ENCODE assay signal across 18 cellular contexts in genomic region chr13:25988655-25989054, GRCh38.
DNase-seq lines count a peak whose midpoint lies in the region; ATAC-seq and TF ChIP-seq lines count a peak whose summit lies in the region.
"Had no signal": no experiment of that assay in that cellular context is flagged by ENCODE, and none has a peak within 500 bp of the region (broad histone marks: within the 10 kb centered on the region; RNA-seq: fewer than 3 reads in every experiment).

No MANE protein-coding gene starts in this region.

- no peak overlapping the region for H3K27ac ChIP-seq in right atrium auricular region
- H3K27ac ChIP-seq in CD4-positive, alpha-beta memory T cell (ENCODE audit: low read depth, low read length) = no peak overlapping the region
- H3K27ac ChIP-seq: SJSA1 had no signal

- POLR2A ChIA-PET in CD4-positive, alpha-beta memory T cell (lab: Charles Lee; ENCODE audit: partially characterized antibody) = no interaction called here

- ATAC-seq in natural killer cell treated with Interleukin-12 subunit alpha and Interleukin-12 subunit beta and Interleukin-15 and Interleukin-18, amount 100 ng/mL, for 72 hours = no peak

- no peak overlapping the region for H3K4me3 Mint-ChIP-seq in osteocyte (ENCODE audit: unreplicated experiment)
- H3K4me3 Mint-ChIP-seq in CD4-positive, alpha-beta memory T cell = no peak overlapping the region
- H3K4me3 Mint-ChIP-seq in natural killer cell treated with Interleukin-12 subunit alpha and Interleukin-12 subunit beta and Interleukin-15 and Interleukin-18, amount 100 ng/mL, for 72 hours = no peak overlapping the region
- H3K4me3 Mint-ChIP-seq: CD14-positive monocyte had no signal

- H3K9me3 ChIP-seq in adipocyte (ENCODE audit: control insufficient read depth, low read length) (peaks cover under 1% of the 10 kb centered on the region), right atrium auricular region (peaks cover 0 to 2% of the 10 kb centered on the region in 2 donors)
- H3K9me3 ChIP-seq in CD4-positive, alpha-beta memory T cell (ENCODE audit: control insufficient read depth in 1 of 2, low read length in 2 of 2) = no peaks in the 10 kb centered on the region
- H3K9me3 ChIP-seq: Caco-2, HAP-1, SJSA1 had no signal

- no peak overlapping the region for H3K9ac ChIP-seq in adipocyte (ENCODE audit: low read length)

- no peaks in the 10 kb centered on the region for H3K4me1 ChIP-seq in adipocyte (ENCODE audit: control insufficient read depth, insufficient read depth, low read length)
- H3K4me1 ChIP-seq in right atrium auricular region = no peaks in the 10 kb centered on the region
- H3K4me1 ChIP-seq in CD4-positive, alpha-beta memory T cell (ENCODE audit: insufficient read depth, low read length) = no peaks in the 10 kb centered on the region
- H3K4me1 ChIP-seq: HAP-1 had no signal

- H3K4me3 ChIP-seq in adipocyte (ENCODE audit: low read length) (no peak overlapping the region), right atrium auricular region (no peak overlapping the region)
- H3K4me3 ChIP-seq in CD4-positive, alpha-beta memory T cell (ENCODE audit: low read length in 2 of 2) = no peak overlapping the region
- H3K4me3 ChIP-seq: HAP-1, SJSA1 had no signal

- intact Hi-C loops in CD4-positive, alpha-beta memory T cell (cut with micrococcal nuclease) = no loop called here

- CTCF ChIA-PET in CD4-positive, alpha-beta memory T cell (lab: Charles Lee; ENCODE audit: partially characterized antibody) = no interaction called here

- no peaks in the 10 kb centered on the region for H3K27me3 Mint-ChIP-seq in osteocyte (ENCODE audit: unreplicated experiment)
- no peaks in the 10 kb centered on the region for H3K27me3 Mint-ChIP-seq in CD4-positive, alpha-beta memory T cell
- H3K27me3 Mint-ChIP-seq in natural killer cell treated with Interleukin-12 subunit alpha and Interleukin-12 subunit beta and Interleukin-15 and Interleukin-18, amount 100 ng/mL, for 72 hours = peaks cover 14 to 16% of the 10 kb centered on the region in 2 donors

- H3K36me3 Mint-ChIP-seq in osteocyte (ENCODE audit: unreplicated experiment) = no peaks in the 10 kb centered on the region
- H3K36me3 Mint-ChIP-seq in CD4-positive, alpha-beta memory T cell = no peaks in the 10 kb centered on the region
- peaks cover 2% of the 10 kb centered on the region for H3K36me3 Mint-ChIP-seq in natural killer cell treated with Interleukin-12 subunit alpha and Interleukin-12 subunit beta and Interleukin-15 and Interleukin-18, amount 100 ng/mL, for 72 hours
- H3K36me3 Mint-ChIP-seq: CD14-positive monocyte had no signal

- H3K27me3 ChIP-seq in adipocyte (replicated peaks; ENCODE audit: control insufficient read depth, insufficient read depth, low read length) (peaks cover 9% of the 10 kb centered on the region), right atrium auricular region (no peaks in the 10 kb centered on the region)
- no peaks in the 10 kb centered on the region for H3K27me3 ChIP-seq in CD4-positive, alpha-beta memory T cell (ENCODE audit: insufficient read depth, low read length)
- H3K27me3 ChIP-seq: SJSA1 had no signal

- DNase-seq in Daoy (ENCODE audit: low read depth) (peak; percentile 13), adipocyte (ENCODE audit: low read depth) (peak; percentile 73), glomerular visceral epithelial cell (ENCODE audit: extremely low spot score) (peak; percentile 32), osteocyte (ENCODE audit: extremely low spot score, unreplicated experiment) (no peak), right atrium auricular region (ENCODE audit: low spot score) (no peak), inferior parietal cortex (ENCODE audit: extremely low spot score) (no peak)
- no peak for DNase-seq in CD4-positive, alpha-beta memory T cell
- no peak for DNase-seq in natural killer cell treated with Interleukin-12 subunit alpha and Interleukin-12 subunit beta and Interleukin-15 and Interleukin-18, amount 100 ng/mL, for 72 hours (ENCODE audit: low spot score)
- DNase-seq: AML-193, DMS53, MM.1S, NCI-H1092 treated with DMSO at 0.1 percent for 48 hours, NCI-H345, NCI-H69 had no signal

- H3K27ac Mint-ChIP-seq in osteocyte (ENCODE audit: unreplicated experiment) = peak overlapping the region; percentile 3
- H3K27ac Mint-ChIP-seq in CD4-positive, alpha-beta memory T cell = no peak overlapping the region
- H3K27ac Mint-ChIP-seq in natural killer cell treated with Interleukin-12 subunit alpha and Interleukin-12 subunit beta and Interleukin-15 and Interleukin-18, amount 100 ng/mL, for 72 hours = no peak overlapping the region
- H3K27ac Mint-ChIP-seq: CD14-positive monocyte had no signal

- H3K9me3 Mint-ChIP-seq in osteocyte (ENCODE audit: unreplicated experiment) = no peaks in the 10 kb centered on the region
- peaks cover 0 to 5% (median under 1%) of the 10 kb centered on the region in 8 donors for H3K9me3 Mint-ChIP-seq in CD4-positive, alpha-beta memory T cell
- no peaks in the 10 kb centered on the region for H3K9me3 Mint-ChIP-seq in natural killer cell treated with Interleukin-12 subunit alpha and Interleukin-12 subunit beta and Interleukin-15 and Interleukin-18, amount 100 ng/mL, for 72 hours

- TF ChIP-seq CTCF in osteocyte (IDR thresholded peaks at IDR 0.05) (no peak), right atrium auricular region (IDR thresholded peaks at IDR 0.05) (no peak)

- H3K4me1 Mint-ChIP-seq in osteocyte (ENCODE audit: unreplicated experiment) = peaks cover 40% of the 10 kb centered on the region
- H3K4me1 Mint-ChIP-seq in CD4-positive, alpha-beta memory T cell = peaks cover 0 to 4% (median 0%) of the 10 kb centered on the region in 4 donors
- peaks cover 3 to 14% of the 10 kb centered on the region in 2 donors for H3K4me1 Mint-ChIP-seq in natural killer cell treated with Interleukin-12 subunit alpha and Interleukin-12 subunit beta and Interleukin-15 and Interleukin-18, amount 100 ng/mL, for 72 hours (ENCODE audit: low read depth in 2 of 2)
- H3K4me1 Mint-ChIP-seq: CD14-positive monocyte had no signal

- H3K36me3 ChIP-seq in adipocyte (ENCODE audit: control insufficient read depth, insufficient read depth, low read length, severe bottlenecking) (no peaks in the 10 kb centered on the region), right atrium auricular region (no peaks in the 10 kb centered on the region)
- H3K36me3 ChIP-seq in CD4-positive, alpha-beta memory T cell (ENCODE audit: insufficient read depth, low read length) = no peaks in the 10 kb centered on the region
- H3K36me3 ChIP-seq: HAP-1, SJSA1 had no signal

Comparison
In these comparisons a context has a peak if more than half of its experiments do, and no peak if none do; other contexts are left out.
1. DNase-seq: peak in Daoy (single experiment), adipocyte (single experiment) and glomerular visceral epithelial cell (single experiment); none in osteocyte (single experiment), right atrium auricular region (single experiment), inferior parietal cortex (single experiment), CD4-positive, alpha-beta memory T cell (0 of 5) and natural killer cell treated with Interleukin-12 subunit alpha and Interleukin-12 subunit beta and Interleukin-15 and Interleukin-18, amount 100 ng/mL, for 72 hours (single experiment).